12 cellular contexts compared by ENCODE assay signal in genomic region chr2:10620481-10620880, GRCh38.
A peak's percentile ranks its signal among the peaks of the same experiment; 100 is the strongest.
DNase-seq lines count a peak whose midpoint lies in the region; ATAC-seq lines count a peak whose summit lies in the region.
"Had no signal": no experiment of that assay in that cellular context is flagged by ENCODE, and none has a peak within 500 bp of the region (broad histone marks: within the 10 kb centered on the region; RNA-seq: fewer than 3 reads in every experiment).

No MANE protein-coding gene starts in this region.

- peaks cover 12 to 31% of the 10 kb centered on the region in 2 donors for H3K36me3 Mint-ChIP-seq in activated T-cell treated with anti-CD3 and anti-CD28 coated beads, Interleukin-2, amount 50 U/mL, for 72 hours (ENCODE audit: insufficient read depth in 2 of 2)

- peak; percentile 72 to 79 for ATAC-seq in activated T-cell treated with anti-CD3 and anti-CD28 coated beads, Interleukin-2, amount 50 U/mL, for 72 hours (replicated peaks in 1 of 2)
- peak; percentile 91 for ATAC-seq in stimulated activated naive CD8-positive, alpha-beta T cell treated with anti-CD3 and anti-CD28 coated beads, Interleukin-15, amount 100 ng/mL, for 72 hours
- ATAC-seq in GM19324 (IDR thresholded peaks at IDR 0.05; ENCODE audit: low FRiP score, unreplicated experiment) (no peak), HG03025 (IDR thresholded peaks at IDR 0.05; ENCODE audit: low FRiP score, unreplicated experiment) (no peak)
- ATAC-seq: left cardiac atrium, right cardiac atrium had no signal

- peak overlapping the region; percentile 39 for H3K27ac Mint-ChIP-seq in activated T-cell treated with anti-CD3 and anti-CD28 coated beads, Interleukin-2, amount 50 U/mL, for 72 hours
- H3K27ac Mint-ChIP-seq in stimulated activated naive CD8-positive, alpha-beta T cell treated with anti-CD3 and anti-CD28 coated beads, Interleukin-15, amount 100 ng/mL, for 72 hours: no peak overlapping the region

- peaks cover 0 to 4% of the 10 kb centered on the region in 2 donors for H3K9me3 Mint-ChIP-seq in activated T-cell treated with anti-CD3 and anti-CD28 coated beads, Interleukin-2, amount 50 U/mL, for 72 hours
- peaks cover 4 to 7% of the 10 kb centered on the region in 2 donors for H3K9me3 Mint-ChIP-seq in stimulated activated naive CD8-positive, alpha-beta T cell treated with anti-CD3 and anti-CD28 coated beads, Interleukin-15, amount 100 ng/mL, for 72 hours

- DNase-seq in activated T-cell treated with anti-CD3 and anti-CD28 coated beads, Interleukin-2, amount 50 U/mL, for 72 hours: no peak
- DNase-seq in activated T-cell treated with anti-CD3 and anti-CD28 coated beads, Interleukin-2, amount 50 U/mL, for 48 hours: no peak
- peak; percentile 64 for DNase-seq in RPMI7951 (ENCODE audit: low read depth)
- DNase-seq in fibroblast of gingiva (ENCODE audit: low read depth): peak; percentile 30
- no peak for DNase-seq in stimulated activated naive CD8-positive, alpha-beta T cell treated with anti-CD3 and anti-CD28 coated beads, Interleukin-15, amount 100 ng/mL, for 72 hours
- no peak for DNase-seq in stimulated activated naive CD4-positive, alpha-beta T cell treated with Interleukin-2 at 50 U/mL for 16 hours (lab: John Stamatoyannopoulos, UW)
- DNase-seq: left cardiac atrium, MG63, PC-9, right cardiac atrium had no signal

- H3K27me3 Mint-ChIP-seq in activated T-cell treated with anti-CD3 and anti-CD28 coated beads, Interleukin-2, amount 50 U/mL, for 72 hours (ENCODE audit: low read depth): no peaks in the 10 kb centered on the region
- no peaks in the 10 kb centered on the region for H3K27me3 Mint-ChIP-seq in stimulated activated naive CD8-positive, alpha-beta T cell treated with anti-CD3 and anti-CD28 coated beads, Interleukin-15, amount 100 ng/mL, for 72 hours

- peaks cover 26% of the 10 kb centered on the region for H3K4me1 Mint-ChIP-seq in activated T-cell treated with anti-CD3 and anti-CD28 coated beads, Interleukin-2, amount 50 U/mL, for 72 hours (ENCODE audit: low read depth)
- H3K4me1 Mint-ChIP-seq in stimulated activated naive CD8-positive, alpha-beta T cell treated with anti-CD3 and anti-CD28 coated beads, Interleukin-15, amount 100 ng/mL, for 72 hours: peaks cover 37% of the 10 kb centered on the region

- peak overlapping the region in 1 of 2 donors; percentile 16 for H3K4me3 Mint-ChIP-seq in activated T-cell treated with anti-CD3 and anti-CD28 coated beads, Interleukin-2, amount 50 U/mL, for 72 hours
- H3K4me3 Mint-ChIP-seq in stimulated activated naive CD8-positive, alpha-beta T cell treated with anti-CD3 and anti-CD28 coated beads, Interleukin-15, amount 100 ng/mL, for 72 hours: no peak overlapping the region

Comparison
In these comparisons a context has a peak if more than half of its experiments do, and no peak if none do; other contexts are left out.
1. ATAC-seq: peak in activated T-cell treated with anti-CD3 and anti-CD28 coated beads, Interleukin-2, amount 50 U/mL, for 72 hours (2 of 2) and stimulated activated naive CD8-positive, alpha-beta T cell treated with anti-CD3 and anti-CD28 coated beads, Interleukin-15, amount 100 ng/mL, for 72 hours (single experiment); none in GM19324 (single experiment) and HG03025 (single experiment).
2. DNase-seq: peak in RPMI7951 (single experiment) and fibroblast of gingiva (single experiment); none in activated T-cell treated with anti-CD3 and anti-CD28 coated beads, Interleukin-2, amount 50 U/mL, for 72 hours (0 of 2), activated T-cell treated with anti-CD3 and anti-CD28 coated beads, Interleukin-2, amount 50 U/mL, for 48 hours (0 of 2), stimulated activated naive CD8-positive, alpha-beta T cell treated with anti-CD3 and anti-CD28 coated beads, Interleukin-15, amount 100 ng/mL, for 72 hours (0 of 2) and stimulated activated naive CD4-positive, alpha-beta T cell treated with Interleukin-2 at 50 U/mL for 16 hours (single experiment).